ENCODE assay signal across 8 cellular contexts in the genomic region with DNA sequence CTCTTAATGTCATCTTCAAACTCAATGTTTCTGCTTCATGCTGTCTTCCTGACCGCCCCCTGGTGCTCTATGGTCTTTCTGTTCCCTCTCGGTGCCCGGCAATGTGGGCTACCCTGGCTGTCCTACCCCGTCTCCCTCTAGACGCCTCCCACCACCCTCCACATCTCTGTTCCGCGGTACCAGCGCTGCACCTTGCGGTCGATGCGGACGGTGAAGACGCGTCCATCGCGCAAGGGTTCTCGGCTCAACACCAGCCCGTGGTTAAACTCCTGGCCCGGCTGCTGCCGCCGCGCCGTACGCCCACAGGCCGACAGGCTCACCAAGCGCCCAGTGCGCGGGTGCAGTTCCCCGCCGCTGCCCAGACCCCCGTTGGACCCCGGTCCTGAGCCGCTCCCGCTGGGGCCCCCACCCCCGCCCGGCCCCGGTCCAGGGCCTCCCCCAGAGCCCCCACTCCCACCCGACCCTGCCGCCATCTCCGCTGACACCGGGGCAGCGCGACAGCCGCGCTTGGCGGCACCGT. TPM values are rescaled to one million over a fixed set of nuclear protein-coding genes. Genes with fewer than 3 reads are reported as not detected.
A peak's percentile ranks its signal among the peaks of the same experiment; 100 is the strongest.
DNase-seq lines count a peak whose midpoint lies in the region; ATAC-seq, FAIRE-seq and TF ChIP-seq lines count a peak whose summit lies in the region.

A gene (minus strand): TSS at position 496 of the 520 bp plus-strand sequence. CDS start 23 bp downstream, at position 473.

- dilution Hi-C loops in endothelial cell of umbilical vein (cut with MboI; ENCODE audit: extremely low pct_ligation_motif_present, low sequenced_read_pairs) = no loop called here

- no peaks in the 10 kb centered on the region for H3K27me3 Mint-ChIP-seq in naive thymus-derived CD4-positive, alpha-beta T cell

- intact Hi-C loops in endothelial cell of umbilical vein (cut with micrococcal nuclease) = loop anchor here (1.0 kb wide), 2 partner anchors 14 to 49 kb away; a partner anchor contains a TSS
- intact Hi-C loops in naive thymus-derived CD4-positive, alpha-beta T cell (cut with micrococcal nuclease) = loop anchor here (1.0 to 5.0 kb wide), 10 partner anchors 8 to 358 kb away; a partner anchor contains a TSS

- H3K36me3 Mint-ChIP-seq in naive thymus-derived CD4-positive, alpha-beta T cell = peaks cover 0 to 6% (median 0%) of the 10 kb centered on the region in 5 donors

- TF ChIP-seq POLR2A in endothelial cell of umbilical vein (IDR thresholded peaks at IDR 0.05; ENCODE audit: low read depth, low read length) = no peak

- H3K4me2 ChIP-seq in endothelial cell of umbilical vein (ENCODE audit: insufficient read depth, low read length) = peak within 1 kb of the TSS; percentile 95

- no peaks in the 10 kb centered on the region for H4K20me1 ChIP-seq in endothelial cell of umbilical vein (replicated peaks; ENCODE audit: control insufficient read depth, extremely low read depth, insufficient read depth, low read length)

- no TSS peak for BruUV-seq in endothelial cell of umbilical vein (replicated peaks; lab: Mats Ljungman, UMichigan)

- in situ Hi-C loops in HAP-1 (cut with MboI; ENCODE audit: low sequenced_read_pairs) = no loop called here

- peak within 1 kb of the TSS; percentile 93 to 99 (median 97) for H3K27ac Mint-ChIP-seq in naive thymus-derived CD4-positive, alpha-beta T cell

- H3K9me1 ChIP-seq in endothelial cell of umbilical vein (replicated peaks; ENCODE audit: control insufficient read depth, extremely low read depth, insufficient read depth, low read length) = no peaks in the 10 kb centered on the region

- peak within 1 kb of the TSS; percentile 97 for H2AFZ ChIP-seq in endothelial cell of umbilical vein (ENCODE audit: low read depth, low read length)

- CTCF ChIA-PET in endothelial cell of umbilical vein (lab: Charles Lee) = interaction anchor here (0.7 to 1.9 kb wide), 15 partner anchors 11 to 283 kb away, joined by 3 to 13 read pairs (median 5); a partner anchor contains a TSS
- CTCF ChIA-PET in naive thymus-derived CD4-positive, alpha-beta T cell (lab: Charles Lee) = interaction anchor here (0.7 to 2.8 kb wide), 9 partner anchors 15 to 109 kb away, joined by 3 to 11 read pairs (median 4); a partner anchor contains a TSS

- H3K9ac ChIP-seq in endothelial cell of umbilical vein (replicated peaks; ENCODE audit: extremely low read depth, insufficient read depth, low read length) = peak within 1 kb of the TSS; percentile 47

- H3K4me1 ChIP-seq in HAP-1 = peaks cover 10% of the 10 kb centered on the region
- H3K4me1 ChIP-seq in endothelial cell of umbilical vein (ENCODE audit: control insufficient read depth, extremely low read depth, insufficient read depth, low read length) = peaks cover 10% of the 10 kb centered on the region
- peaks cover 15 to 33% of the 10 kb centered on the region in 2 donors for H3K4me1 ChIP-seq in naive thymus-derived CD4-positive, alpha-beta T cell (ENCODE audit: control insufficient read depth in 2 of 2, insufficient read depth in 2 of 2, low read length in 2 of 2)

- peak; percentile 0 for ATAC-seq in naive thymus-derived CD4-positive, alpha-beta T cell

- no peaks in the 10 kb centered on the region for H3K27me3 ChIP-seq in HAP-1 (ENCODE audit: low read depth)
- H3K27me3 ChIP-seq in endothelial cell of umbilical vein (ENCODE audit: control insufficient read depth in 2 of 2, insufficient read depth in 2 of 2, low read length in 2 of 2) = peaks cover 0 to 2% of the 10 kb centered on the region in 2 experiments
- H3K27me3 ChIP-seq in naive thymus-derived CD4-positive, alpha-beta T cell (ENCODE audit: control insufficient read depth in 2 of 2, insufficient read depth in 2 of 2, low read length in 2 of 2) = no peaks in the 10 kb centered on the region

- peak within 1 kb of the TSS; percentile 71 for H3K27ac ChIP-seq in endothelial cell of umbilical vein (ENCODE audit: insufficient read depth, low read depth, low read length)
- peak within 1 kb of the TSS; percentile 88 for H3K27ac ChIP-seq in naive thymus-derived CD4-positive, alpha-beta T cell (ENCODE audit: low read depth, low read length)

- POLR2A ChIA-PET in endothelial cell of umbilical vein (lab: Charles Lee) = interaction anchor here (0.6 to 1.7 kb wide), 6 partner anchors 13 to 152 kb away, joined by 3 to 5 read pairs (median 4); a partner anchor contains a TSS
- POLR2A ChIA-PET in naive thymus-derived CD4-positive, alpha-beta T cell (lab: Charles Lee) = interaction anchor here (0.6 to 22.8 kb wide), 20 partner anchors 8 to 358 kb away, joined by 3 to 336 read pairs (median 6); a partner anchor contains a TSS

- H3K9me3 ChIP-seq in HAP-1 = no peaks in the 10 kb centered on the region
- no peaks in the 10 kb centered on the region for H3K9me3 ChIP-seq in endothelial cell of umbilical vein (replicated peaks; ENCODE audit: control insufficient read depth, insufficient read depth, low read length)
- no peaks in the 10 kb centered on the region for H3K9me3 ChIP-seq in naive thymus-derived CD4-positive, alpha-beta T cell (ENCODE audit: control insufficient read depth in 2 of 3, low read length in 3 of 3)

- no peak for TF ChIP-seq CTCF in GM12865 (IDR thresholded peaks at IDR 0.05; ENCODE audit: insufficient read depth, low read depth, low read length, missing control alignments)
- peak in 1 of 2 donors; percentile 8 for TF ChIP-seq CTCF in endothelial cell of umbilical vein (IDR thresholded peaks at IDR 0.05; ENCODE audit: extremely low read depth in 1 of 2, insufficient read depth in 1 of 2, low read depth in 1 of 2, low read length in 2 of 2)

- peaks cover 0 to 6% (median 0%) of the 10 kb centered on the region in 11 donors for H3K9me3 Mint-ChIP-seq in naive thymus-derived CD4-positive, alpha-beta T cell

- H3K79me2 ChIP-seq in endothelial cell of umbilical vein (ENCODE audit: control insufficient read depth, insufficient read depth, low read length) = peaks cover 10% of the 10 kb centered on the region

- FAIRE-seq in endothelial cell of umbilical vein (lab: Jason Lieb, UNC) = no peak

- H3K4me1 Mint-ChIP-seq in naive thymus-derived CD4-positive, alpha-beta T cell = peaks cover 23 to 63% (median 43%) of the 10 kb centered on the region in 7 donors

- peak within 1 kb of the TSS; percentile 74 for H3K4me3 ChIP-seq in GM12865 (ENCODE audit: low read depth, low read length)
- peak within 1 kb of the TSS; percentile 89 for H3K4me3 ChIP-seq in HAP-1
- H3K4me3 ChIP-seq in endothelial cell of umbilical vein (replicated peaks in 1 of 3; ENCODE audit: insufficient read depth in 1 of 3, low read depth in 1 of 3, low read length in 3 of 3) = peak within 1 kb of the TSS; percentile 80 to 86 (median 81)
- peak within 1 kb of the TSS; percentile 95 for H3K4me3 ChIP-seq in naive thymus-derived CD4-positive, alpha-beta T cell (ENCODE audit: low read length)

- peak within 1 kb of the TSS; percentile 89 to 100 (median 96) for H3K4me3 Mint-ChIP-seq in naive thymus-derived CD4-positive, alpha-beta T cell

- H3K36me3 ChIP-seq in HAP-1 (replicated peaks) = peaks cover 24% of the 10 kb centered on the region
- peaks cover 0 to 6% of the 10 kb centered on the region in 2 experiments for H3K36me3 ChIP-seq in endothelial cell of umbilical vein (ENCODE audit: control insufficient read depth in 2 of 2, extremely low read depth in 1 of 2, insufficient read depth in 2 of 2, low read length in 2 of 2)
- peaks cover 0 to 36% (median 0%) of the 10 kb centered on the region in 3 experiments for H3K36me3 ChIP-seq in naive thymus-derived CD4-positive, alpha-beta T cell (ENCODE audit: control insufficient read depth in 2 of 3, insufficient read depth in 3 of 3, low read length in 3 of 3)

- DNase-seq in GM12865 (ENCODE audit: low read depth) (peak; percentile 51), HAP-1 (ENCODE audit: low spot score in 2 of 2) (no peak), RKO (ENCODE audit: low spot score) (peak; percentile 43), endothelial cell of umbilical vein (ENCODE audit: low read depth, low spot score) (no peak), NCI-H2171 treated with DMSO at 0.1 percent for 48 hours (lab: John Stamatoyannopoulos, UW) (no peak), UCSD-AML1 (lab: John Stamatoyannopoulos, UW; ENCODE audit: unreplicated experiment) (no peak), NOMO-1 (lab: John Stamatoyannopoulos, UW; ENCODE audit: unreplicated experiment in 2 of 2) (no peak)
- peak in 2 of 9 donors; percentile 37 to 39 for DNase-seq in naive thymus-derived CD4-positive, alpha-beta T cell

TF ChIP-seq in endothelial cell of umbilical vein, 7 proteins besides CTCF, POLR2A, EP300 and RAD21:
- no peak for TF ChIP-seq EZH2 (IDR thresholded peaks at IDR 0.05; ENCODE audit: borderline replicate concordance, low read depth, low read length, severe bottlenecking)

RNA-seq across cellular contexts. Expression of the gene that starts here (rescaled TPM):
- total RNA-seq in endothelial cell of umbilical vein = 34.2 and 44.9 TPM in 2 replicates
- polyA plus RNA-seq in endothelial cell of umbilical vein = 24.3 and 32.0 TPM in 2 replicates
- polyA plus RNA-seq in endothelial cell of umbilical vein (2011; cell fraction: cytosol; rRNA removed) = 9.2 and 12.5 TPM in 2 replicates
- 175 and 219 TPM in 2 replicates for polyA plus RNA-seq in endothelial cell of umbilical vein (2011; cell fraction: nucleus; rRNA removed)
- 23.3 and 25.8 TPM in 2 replicates for polyA plus RNA-seq in endothelial cell of umbilical vein (2012)
- polyA minus RNA-seq in endothelial cell of umbilical vein = 28.0 and 30.5 TPM in 2 replicates
- polyA minus RNA-seq in endothelial cell of umbilical vein (2011; cell fraction: cytosol; rRNA and poly(A)+ RNA removed) = 10.9 TPM
- 43.2 and 45.0 TPM in 2 replicates for polyA minus RNA-seq in endothelial cell of umbilical vein (2011; cell fraction: nucleus; rRNA and poly(A)+ RNA removed)
- total RNA-seq in naive thymus-derived CD4-positive, alpha-beta T cell = 10 to 100 TPM; 42.6 to 92.6 (median 50.1) TPM
- 1 to 10 TPM; 1.1 to 2.5 TPM for polyA plus RNA-seq in naive thymus-derived CD4-positive, alpha-beta T cell

Comparison
In these comparisons a context has a peak if more than half of its experiments do, and no peak if none do; other contexts are left out.
1. DNase-seq: peak in GM12865 (single experiment) and RKO (single experiment); none in HAP-1 (0 of 2), endothelial cell of umbilical vein (single experiment), NCI-H2171 treated with DMSO at 0.1 percent for 48 hours (single experiment), UCSD-AML1 (single experiment) and NOMO-1 (0 of 2).
2. Peak in every context shown above with its lines, with median percentiles within 50 percentile points of each other: H3K4me3 ChIP-seq.